In the genomic region with DNA sequence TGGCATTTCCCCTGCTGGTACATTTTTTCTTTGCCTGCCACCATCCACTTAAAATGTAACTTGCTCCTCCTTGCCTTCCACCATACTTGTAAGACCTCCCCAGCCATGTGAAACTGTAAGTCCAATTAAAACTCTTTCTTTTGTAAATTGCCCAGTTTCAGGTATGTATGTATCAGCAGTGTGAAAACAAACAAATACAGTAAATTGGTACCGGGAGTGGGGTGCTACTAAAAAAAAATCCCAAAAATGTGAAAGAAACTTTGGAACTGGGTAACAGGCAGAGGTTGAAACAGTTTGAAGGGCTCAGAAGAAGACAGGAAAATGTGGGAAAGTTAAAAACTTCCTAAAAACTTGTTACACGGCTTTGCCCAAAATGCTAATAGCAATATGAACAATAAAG, we compare ENCODE assay signal across 11 cellular contexts.
"Had no signal": no experiment of that assay in that cellular context is flagged by ENCODE, and none has a peak within 500 bp of the region (broad histone marks: within the 10 kb centered on the region; RNA-seq: fewer than 3 reads in every experiment).

No MANE protein-coding gene starts in this region.

- H3K4me3 ChIP-seq: GM23248, GM23338, HAP-1 had no signal

- H2AFZ ChIP-seq: GM23248, GM23338 had no signal

- H3K36me3 ChIP-seq: HAP-1 had no signal

- ATAC-seq: GM23338, HCT116 had no signal

- H3K27ac ChIP-seq: GM23248 had no signal

- H3K27ac Mint-ChIP-seq: GM23338, H9, HFFc6 had no signal

- FAIRE-seq: H1, H54 had no signal

- H3K4me2 ChIP-seq: GM23338 had no signal

- H3K9ac ChIP-seq: GM23248 had no signal

- H3K4me1 ChIP-seq: HAP-1 had no signal

- H3K4me3 Mint-ChIP-seq: GM23338, H9, HFFc6 had no signal

- DNase-seq: GM23248, GOT3, H7, H9, HCEC 1CT, HFFc6 had no signal
